In genomic region chr12:42332301-42332894, GRCh38 we compare ENCODE assay signal across 8 cellular contexts. TPM values are rescaled to one million over a fixed set of nuclear protein-coding genes. Genes with fewer than 3 reads are reported as not detected.
A peak's percentile ranks its signal among the peaks of the same experiment; 100 is the strongest.
DNase-seq lines count a peak whose midpoint lies in the region; ATAC-seq and TF ChIP-seq lines count a peak whose summit lies in the region.

No MANE protein-coding gene starts in this region.

- peak; percentile 69 for ATAC-seq in HG02938 (IDR thresholded peaks at IDR 0.05; ENCODE audit: unreplicated experiment)
- peak; percentile 71 for ATAC-seq in activated CD8-positive, alpha-beta T cell treated with anti-CD3 and anti-CD28 coated beads for 36 hours

- no peak overlapping the region for H3K4me3 Mint-ChIP-seq in activated CD8-positive, alpha-beta T cell treated with anti-CD3 and anti-CD28 coated beads for 36 hours

- H3K4me1 ChIP-seq in sigmoid colon = peaks cover 0 to 8% (median 6%) of the 10 kb centered on the region in 4 donors

- TF ChIP-seq CTCF in GM13976 (IDR thresholded peaks at IDR 0.05; ENCODE audit: borderline replicate concordance, control extremely low read depth, extremely low read depth, insufficient read depth, missing control alignments) (peak; percentile 40), sigmoid colon (IDR thresholded peaks at IDR 0.05) (peak in 3 of 4 experiments; percentile 34 to 59 (median 50))
- peak; percentile 81 for TF ChIP-seq CTCF in activated CD8-positive, alpha-beta T cell treated with anti-CD3 and anti-CD28 coated beads for 36 hours (IDR thresholded peaks at IDR 0.05)

- CTCF ChIA-PET in activated CD8-positive, alpha-beta T cell treated with anti-CD3 and anti-CD28 coated beads for 36 hours (lab: Charles Lee) = interaction anchor here (0.6 to 2.2 kb wide), 24 partner anchors 8 to 238 kb away, joined by 3 to 20 read pairs (median 4); partner anchors contain the start of gene GXYLT1

- H3K4me3 ChIP-seq in sigmoid colon = no peak overlapping the region

- peaks cover 60% of the 10 kb centered on the region for H3K4me1 Mint-ChIP-seq in activated CD8-positive, alpha-beta T cell treated with anti-CD3 and anti-CD28 coated beads for 36 hours (ENCODE audit: low read depth)

- H3K27me3 Mint-ChIP-seq in activated CD8-positive, alpha-beta T cell treated with anti-CD3 and anti-CD28 coated beads for 36 hours = no peaks in the 10 kb centered on the region

- DNase-seq in Ammon's horn (ENCODE audit: low spot score) (peak; percentile 43), GM13976 (ENCODE audit: low spot score) (peak; percentile 63), NCI-H2029 treated with DMSO at 0.1 percent for 48 hours (lab: John Stamatoyannopoulos, UW) (peak; percentile 19), glomerular visceral epithelial cell (ENCODE audit: extremely low spot score) (peak; percentile 47), sigmoid colon (no peak)
- DNase-seq in activated CD8-positive, alpha-beta T cell treated with anti-CD3 and anti-CD28 coated beads for 36 hours = peak; percentile 55
- DNase-seq in effector CD8-positive, alpha-beta T cell (lab: John Stamatoyannopoulos, UW) = no peak

- 29 to 38% methylated on average over 4 of the region's 4 CpGs for WGBS in sigmoid colon, 2 donors

- H3K9me3 ChIP-seq in sigmoid colon = no peaks in the 10 kb centered on the region

- no peak overlapping the region for H3K27ac Mint-ChIP-seq in activated CD8-positive, alpha-beta T cell treated with anti-CD3 and anti-CD28 coated beads for 36 hours

- intact Hi-C loops in activated CD8-positive, alpha-beta T cell treated with anti-CD3 and anti-CD28 coated beads for 36 hours (cut with micrococcal nuclease) = loop anchor here (10.0 kb wide), 1 partner anchor 208 kb away; no protein-coding TSS in a partner anchor
- intact Hi-C loops in sigmoid colon (cut with DNase I) = loop anchor here (1.0 kb wide), 1 partner anchor 188 kb away; the partner anchor contains the start of gene GXYLT1

- no peaks in the 10 kb centered on the region for H3K27me3 ChIP-seq in sigmoid colon

- H3K27ac ChIP-seq in sigmoid colon = no peak overlapping the region

- H3K36me3 Mint-ChIP-seq in activated CD8-positive, alpha-beta T cell treated with anti-CD3 and anti-CD28 coated beads for 36 hours (ENCODE audit: low read depth) = peaks cover 16% of the 10 kb centered on the region

- POLR2A ChIA-PET in activated CD8-positive, alpha-beta T cell treated with anti-CD3 and anti-CD28 coated beads for 36 hours (lab: Charles Lee) = no interaction called here

- no peak for TF ChIP-seq POLR2A in sigmoid colon (IDR thresholded peaks at IDR 0.05)

- in situ Hi-C loops in GM13976 (cut with MboI; ENCODE audit: low sequenced_read_pairs, unreplicated experiment) = no loop called here

- peaks cover 0 to 17% (median 3%) of the 10 kb centered on the region in 4 donors for H3K36me3 ChIP-seq in sigmoid colon

- no peaks in the 10 kb centered on the region for H3K9me3 Mint-ChIP-seq in activated CD8-positive, alpha-beta T cell treated with anti-CD3 and anti-CD28 coated beads for 36 hours

- no peak for TF ChIP-seq EP300 in sigmoid colon (IDR thresholded peaks at IDR 0.05)

RNA-seq across cellular contexts. Expression of gene PPHLN1, which starts 6.4 kb away (rescaled TPM):
- total RNA-seq in activated CD8-positive, alpha-beta T cell treated with anti-CD3 and anti-CD28 coated beads for 36 hours = 10 to 100 TPM; 73.2 to 76.1 TPM
- 10 to 100 TPM; 52.3 to 66.7 (median 59.3) TPM for total RNA-seq in sigmoid colon
- polyA plus RNA-seq in sigmoid colon = 10 to 100 TPM; 25.2 to 33.4 (median 27.0) TPM

RNA-seq across cellular contexts. Expression of gene ZCRB1, which starts 6.5 kb away (rescaled TPM):
- 10 to 100 TPM; 77.0 to 81.3 TPM for total RNA-seq in activated CD8-positive, alpha-beta T cell treated with anti-CD3 and anti-CD28 coated beads for 36 hours
- 10 to 100 TPM; 34.6 to 63.1 (median 39.0) TPM for total RNA-seq in sigmoid colon
- polyA plus RNA-seq in sigmoid colon = 10 to 100 TPM; 25.0 to 42.6 (median 38.1) TPM

Comparison
In these comparisons a context has a peak if more than half of its experiments do, and no peak if none do; other contexts are left out.
1. DNase-seq: peak in Ammon's horn (single experiment), GM13976 (single experiment), NCI-H2029 treated with DMSO at 0.1 percent for 48 hours (single experiment), activated CD8-positive, alpha-beta T cell treated with anti-CD3 and anti-CD28 coated beads for 36 hours (single experiment) and glomerular visceral epithelial cell (single experiment); none in sigmoid colon (single experiment) and effector CD8-positive, alpha-beta T cell (single experiment).
2. Peak in every context shown above with its lines, with median percentiles within 50 percentile points of each other: CTCF ChIP-seq.